In the genomic region with DNA sequence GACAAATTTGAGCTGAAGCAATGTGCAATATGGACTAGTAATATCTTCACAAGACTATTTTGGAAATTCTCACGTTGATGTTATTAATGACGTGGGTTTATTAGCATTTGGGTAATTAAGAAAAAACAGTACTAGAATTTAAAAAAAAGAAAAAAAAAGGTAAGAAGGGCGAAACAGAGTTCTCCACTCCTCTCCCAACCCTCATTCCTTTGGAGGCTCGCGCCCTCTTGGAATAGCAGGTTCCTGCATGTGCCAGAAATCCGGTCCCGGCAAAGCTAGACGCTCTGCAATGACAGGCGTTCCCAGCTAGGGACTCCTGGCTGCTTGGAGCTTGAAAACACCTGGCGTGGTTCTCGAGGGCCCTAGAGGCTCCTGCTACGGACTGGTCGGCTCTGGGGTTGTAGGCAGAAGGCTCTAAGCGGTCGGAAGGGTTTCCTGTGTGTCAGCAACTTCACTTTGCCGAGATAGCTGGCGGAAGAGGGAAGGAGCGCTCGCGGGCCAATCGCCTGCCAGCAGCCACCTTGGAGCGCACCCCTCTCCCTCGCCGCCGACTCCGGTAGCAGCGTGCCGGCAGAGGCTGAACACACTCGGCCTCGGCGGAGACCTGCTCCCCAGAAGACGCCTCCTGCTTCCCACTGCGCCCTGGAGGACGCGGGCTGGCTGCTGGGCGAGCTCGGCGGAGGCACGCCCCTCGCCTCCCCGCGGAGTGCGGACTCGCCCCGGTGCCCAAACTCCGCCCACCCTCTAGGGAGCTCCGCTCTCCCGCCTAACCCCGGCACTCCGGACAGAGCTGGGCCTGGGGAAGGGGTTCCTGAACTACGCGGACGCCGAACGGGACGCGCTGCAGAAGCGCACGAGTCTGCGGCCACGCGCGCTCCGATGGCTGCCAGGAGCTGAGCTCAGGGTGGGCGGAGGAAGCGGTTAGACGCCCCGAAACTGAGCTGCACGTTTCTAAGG, we compare ENCODE assay signal across 1 cellular context.
TF ChIP-seq lines count a peak whose summit lies in the region.

TSS of gene P2RY1 (plus strand) at position 778 of the 957 bp plus-strand sequence. CDS start 652 bp downstream, outside the sequence.

TF ChIP-seq in H1, 55 proteins besides CTCF, POLR2A, EP300 and RAD21:
- TF ChIP-seq TAF7 (optimal IDR thresholded peaks at IDR 0.05; ENCODE audit: borderline replicate concordance, low read depth, low read length) (peak; percentile 95), CBX8 (IDR thresholded peaks at IDR 0.05; ENCODE audit: borderline replicate concordance, low read depth, low read length) (no peak), SIN3A (conservative IDR thresholded peaks at IDR 0.05 in 1 of 2, IDR thresholded peaks at IDR 0.05 in 1 of 2; ENCODE audit: low read depth in 1 of 2, low read length in 2 of 2) (peak; percentile 5 to 15; a peak in 1 of 4 replicates), GABPA (IDR thresholded peaks at IDR 0.05; ENCODE audit: borderline replicate concordance, insufficient read depth, low read length) (no peak), RNF2 (IDR thresholded peaks at IDR 0.05; ENCODE audit: borderline replicate concordance, low read depth, low read length, missing control alignments, poor library complexity, severe bottlenecking) (peak; percentile 28), KDM4A (IDR thresholded peaks at IDR 0.05; ENCODE audit: low read depth, low read length, severe bottlenecking) (peak; percentile 86), BRCA1 (IDR thresholded peaks at IDR 0.05; ENCODE audit: low read depth, low read length) (no peak), TAF1 (IDR thresholded peaks at IDR 0.05; ENCODE audit: low read depth, low read length) (peak; percentile 93), PHF8 (conservative IDR thresholded peaks at IDR 0.05; ENCODE audit: low read depth, low read length) (peak; percentile 68; the same call in 1 of the 2 replicates), YY1 (IDR thresholded peaks at IDR 0.05; ENCODE audit: low read depth, low read length) (no peak), POLR2AphosphoS5 (IDR thresholded peaks at IDR 0.05; ENCODE audit: low read depth, low read length) (peak; percentile 76), CREB1 (IDR thresholded peaks at IDR 0.05) (0 out of 2 replicates have a peak, but pooled peaks have one; percentile 30), TBP (IDR thresholded peaks at IDR 0.05; ENCODE audit: low read depth, low read length) (peak; percentile 87), E2F6 (IDR thresholded peaks at IDR 0.05) (peak; percentile 96), CHD1 (IDR thresholded peaks at IDR 0.05; ENCODE audit: low read depth, low read length) (no peak), ASH2L (IDR thresholded peaks at IDR 0.05; ENCODE audit: low read length) (peak; percentile 93), RBBP5 (IDR thresholded peaks at IDR 0.05; ENCODE audit: borderline replicate concordance, low read depth, low read length) (peak; percentile 80; the same call in 1 of the 2 replicates), TCF12 (IDR thresholded peaks at IDR 0.05; ENCODE audit: low read depth, low read length) (0 out of 2 replicates have a peak, but pooled peaks have one; percentile 52)
- TF ChIP-seq, protein P1, sequence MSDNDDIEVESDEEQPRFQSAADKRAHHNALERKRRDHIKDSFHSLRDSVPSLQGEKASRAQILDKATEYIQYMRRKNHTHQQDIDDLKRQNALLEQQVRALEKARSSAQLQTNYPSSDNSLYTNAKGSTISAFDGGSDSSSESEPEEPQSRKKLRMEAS (IDR thresholded peaks at IDR 0.05), result peak; percentile 96
